20 cellular contexts compared by ENCODE assay signal in the genomic region with DNA sequence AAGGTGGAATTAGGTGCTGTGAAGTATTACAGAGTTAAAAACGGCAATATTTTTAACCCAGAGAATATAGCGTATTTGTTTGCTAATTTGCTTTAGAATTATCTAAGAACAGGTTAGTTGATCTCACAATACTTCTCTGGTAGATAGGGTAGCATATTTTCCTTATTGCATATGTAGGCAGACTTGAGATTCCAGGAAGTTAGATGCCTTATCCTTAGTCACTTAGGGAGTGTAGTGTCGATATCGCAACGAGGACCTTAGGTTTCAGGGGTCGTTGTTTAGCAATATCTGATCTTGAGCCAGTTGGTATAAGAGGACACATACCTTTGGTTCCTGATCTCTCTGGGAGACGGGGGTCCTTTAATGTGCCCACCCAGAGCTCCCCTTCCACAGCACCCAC. TPM values are rescaled to one million over a fixed set of nuclear protein-coding genes. Genes with fewer than 3 reads are reported as not detected.
DNase-seq lines count a peak whose midpoint lies in the region; ATAC-seq, FAIRE-seq and TF ChIP-seq lines count a peak whose summit lies in the region.
"Had no signal": no experiment of that assay in that cellular context is flagged by ENCODE, and none has a peak within 500 bp of the region (broad histone marks: within the 10 kb centered on the region; RNA-seq: fewer than 3 reads in every experiment).

No MANE protein-coding gene starts in this region.

- H3K9me3 ChIP-seq in Caco-2 (no peaks in the 10 kb centered on the region), smooth muscle cell (replicated peaks; ENCODE audit: low read depth) (no peaks in the 10 kb centered on the region)
- H3K9me3 ChIP-seq: SJCRH30 had no signal

- H3K4me3 Mint-ChIP-seq in Caco-2 (ENCODE audit: unreplicated experiment), result no peak overlapping the region
- no peak overlapping the region for H3K4me3 Mint-ChIP-seq in activated T-helper 1 cell treated with anti-CD3 and anti-CD28 coated beads, Interleukin-12 subunit alpha, Interleukin-12 subunit beta, Interleukin-2, Interleukin-4 antibody, amounts not matched to agents 30 ng/mL and 10 ng/mL and 1 ng/mL, durations not matched to agents 14 hours and 24 hours and 36 hours
- H3K4me3 Mint-ChIP-seq: B cell; CD8-positive, alpha-beta memory T cell had no signal

- no peak for FAIRE-seq in bronchial epithelial cell (lab: Jason Lieb, UNC)
- FAIRE-seq: GM19239, H54 had no signal

- POLR2A ChIA-PET in Caco-2 (lab: Charles Lee), result no interaction called here

- no peaks in the 10 kb centered on the region for H3F3A ChIP-seq in smooth muscle cell (ENCODE audit: low read depth)

- no peak for TF ChIP-seq CTCF in Caco-2 (IDR thresholded peaks at IDR 0.05; ENCODE audit: insufficient read depth in 1 of 2, low read depth in 1 of 2, low read length in 1 of 2, severe bottlenecking in 1 of 2, unreplicated experiment in 1 of 2)
- TF ChIP-seq CTCF in bronchial epithelial cell (IDR thresholded peaks at IDR 0.05; ENCODE audit: insufficient read depth, low read length, severe bottlenecking), result no peak
- TF ChIP-seq CTCF in smooth muscle cell (IDR thresholded peaks at IDR 0.05; ENCODE audit: borderline replicate concordance, insufficient read depth, poor library complexity, severe bottlenecking), result no peak

- no TSS peak for BruUV-seq in Caco-2 (replicated peaks; lab: Mats Ljungman, UMichigan)

- H3K27me3 ChIP-seq in Caco-2 (replicated peaks; ENCODE audit: control insufficient read depth, insufficient read depth, low read length) (no peaks in the 10 kb centered on the region), bronchial epithelial cell (ENCODE audit: control insufficient read depth, insufficient read depth, low read length) (no peaks in the 10 kb centered on the region), smooth muscle cell (ENCODE audit: low read depth) (no peaks in the 10 kb centered on the region)
- H3K27me3 ChIP-seq: SJCRH30 had no signal

- H3K4me1 Mint-ChIP-seq in Caco-2 (ENCODE audit: low read depth, unreplicated experiment), result peaks cover 8% of the 10 kb centered on the region
- peaks cover 29% of the 10 kb centered on the region for H3K4me1 Mint-ChIP-seq in activated T-helper 1 cell treated with anti-CD3 and anti-CD28 coated beads, Interleukin-12 subunit alpha, Interleukin-12 subunit beta, Interleukin-2, Interleukin-4 antibody, amounts not matched to agents 30 ng/mL and 10 ng/mL and 1 ng/mL, durations not matched to agents 14 hours and 24 hours and 36 hours (ENCODE audit: low read depth)

- CTCF ChIA-PET in Caco-2 (lab: Charles Lee), result no interaction called here

- peak overlapping the region; percentile 63 for H3K27ac Mint-ChIP-seq in Caco-2 (ENCODE audit: unreplicated experiment)
- H3K27ac Mint-ChIP-seq in activated T-helper 1 cell treated with anti-CD3 and anti-CD28 coated beads, Interleukin-12 subunit alpha, Interleukin-12 subunit beta, Interleukin-2, Interleukin-4 antibody, amounts not matched to agents 30 ng/mL and 10 ng/mL and 1 ng/mL, durations not matched to agents 14 hours and 24 hours and 36 hours, result no peak overlapping the region
- H3K27ac Mint-ChIP-seq: B cell had no signal

- peak overlapping the region; percentile 10 for H2AFZ ChIP-seq in smooth muscle cell (ENCODE audit: low read depth)
- H2AFZ ChIP-seq: PC-9 had no signal

- intact Hi-C loops in Caco-2 (cut with micrococcal nuclease; ENCODE audit: unreplicated experiment), result no loop called here
- intact Hi-C loops in left colon (cut with DNase I, micrococcal nuclease), result no loop called here
- intact Hi-C loops in activated T-helper 1 cell treated with anti-CD3 and anti-CD28 coated beads, Interleukin-12 subunit alpha, Interleukin-12 subunit beta, Interleukin-2, Interleukin-4 antibody, amounts not matched to agents 30 ng/mL and 10 ng/mL and 1 ng/mL, durations not matched to agents 14 hours and 24 hours and 36 hours (cut with micrococcal nuclease), result no loop called here

- H3K27ac ChIP-seq in smooth muscle cell (ENCODE audit: low read depth), result no peak overlapping the region
- H3K27ac ChIP-seq: C4-2B, KMS-11, PC-9, SJCRH30 had no signal

- no peak overlapping the region for H3K9ac ChIP-seq in smooth muscle cell (ENCODE audit: low read depth)
- H3K9ac ChIP-seq: KMS-11 had no signal

- no peaks in the 10 kb centered on the region for H3K36me3 ChIP-seq in Caco-2 (ENCODE audit: control insufficient read depth, insufficient read depth, low read length)
- no peaks in the 10 kb centered on the region for H3K36me3 ChIP-seq in bronchial epithelial cell (ENCODE audit: control insufficient read depth, insufficient read depth, low read length)
- H3K36me3 ChIP-seq in smooth muscle cell (ENCODE audit: low read depth), result no peaks in the 10 kb centered on the region
- H3K36me3 ChIP-seq: SJCRH30 had no signal

- no peaks in the 10 kb centered on the region for H4K20me1 ChIP-seq in smooth muscle cell (ENCODE audit: low read depth)

- H3K4me3 ChIP-seq in Caco-2 (ENCODE audit: low read depth, low read length) (no peak overlapping the region), bronchial epithelial cell (ENCODE audit: low read depth, low read length) (no peak overlapping the region), smooth muscle cell (no peak overlapping the region)
- H3K4me3 ChIP-seq: PC-9, SJCRH30 had no signal

- H3K79me2 ChIP-seq in smooth muscle cell (ENCODE audit: low read depth), result no peaks in the 10 kb centered on the region

- no peaks in the 10 kb centered on the region for H3K9me3 Mint-ChIP-seq in Caco-2 (ENCODE audit: unreplicated experiment)
- no peaks in the 10 kb centered on the region for H3K9me3 Mint-ChIP-seq in activated T-helper 1 cell treated with anti-CD3 and anti-CD28 coated beads, Interleukin-12 subunit alpha, Interleukin-12 subunit beta, Interleukin-2, Interleukin-4 antibody, amounts not matched to agents 30 ng/mL and 10 ng/mL and 1 ng/mL, durations not matched to agents 14 hours and 24 hours and 36 hours
- H3K9me3 Mint-ChIP-seq: CD8-positive, alpha-beta memory T cell had no signal

- peaks cover 50% of the 10 kb centered on the region for H3K4me1 ChIP-seq in Caco-2
- H3K4me1 ChIP-seq in smooth muscle cell (ENCODE audit: low read depth), result peaks cover 4% of the 10 kb centered on the region
- H3K4me1 ChIP-seq: SJCRH30 had no signal

- no peak for DNase-seq in Caco-2
- peak; percentile 31 for DNase-seq in bronchial epithelial cell (ENCODE audit: low read depth)
- DNase-seq in left colon, result no peak
- no peak for DNase-seq in smooth muscle cell (lab: John Stamatoyannopoulos, UW; ENCODE audit: unreplicated experiment)
- no peak for DNase-seq in occipital lobe (lab: John Stamatoyannopoulos, UW)
- DNase-seq in activated T-helper 1 cell treated with anti-CD3 and anti-CD28 coated beads, Interleukin-12 subunit alpha, Interleukin-12 subunit beta, Interleukin-2, Interleukin-4 antibody, amounts not matched to agents 30 ng/mL and 10 ng/mL and 1 ng/mL, durations not matched to agents 14 hours and 24 hours and 36 hours (ENCODE audit: low spot score), result no peak
- DNase-seq: CD8-positive, alpha-beta memory T cell; MM.1S; NCI-H2029; NCI-H526 treated with DMSO at 0.1 percent for 48 hours; SJCRH30 had no signal

- 80% methylated on average over 7 of the region's 7 CpGs for WGBS in smooth muscle cell (ENCODE audit: low lambda C conversion rate)

- no peak overlapping the region for H3K4me2 ChIP-seq in smooth muscle cell
- H3K4me2 ChIP-seq: KMS-11, PC-9 had no signal

- ATAC-seq in left colon (peak; percentile 60), HG03342 (IDR thresholded peaks at IDR 0.05; ENCODE audit: unreplicated experiment) (no peak)
- ATAC-seq: Right ventricle myocardium inferior, SK-N-SH treated with all-trans-retinoic acid at 6 μM for 48 hours had no signal

- no peaks in the 10 kb centered on the region for H3K27me3 Mint-ChIP-seq in Caco-2 (ENCODE audit: insufficient read depth, unreplicated experiment)
- peaks cover 20% of the 10 kb centered on the region for H3K27me3 Mint-ChIP-seq in activated T-helper 1 cell treated with anti-CD3 and anti-CD28 coated beads, Interleukin-12 subunit alpha, Interleukin-12 subunit beta, Interleukin-2, Interleukin-4 antibody, amounts not matched to agents 30 ng/mL and 10 ng/mL and 1 ng/mL, durations not matched to agents 14 hours and 24 hours and 36 hours (ENCODE audit: insufficient read depth)
- H3K27me3 Mint-ChIP-seq: CD8-positive, alpha-beta memory T cell had no signal

- no peaks in the 10 kb centered on the region for H3K36me3 Mint-ChIP-seq in Caco-2 (ENCODE audit: insufficient read depth, unreplicated experiment)
- H3K36me3 Mint-ChIP-seq in activated T-helper 1 cell treated with anti-CD3 and anti-CD28 coated beads, Interleukin-12 subunit alpha, Interleukin-12 subunit beta, Interleukin-2, Interleukin-4 antibody, amounts not matched to agents 30 ng/mL and 10 ng/mL and 1 ng/mL, durations not matched to agents 14 hours and 24 hours and 36 hours (ENCODE audit: low read depth), result no peaks in the 10 kb centered on the region
- H3K36me3 Mint-ChIP-seq: CD8-positive, alpha-beta memory T cell had no signal

RNA-seq across cellular contexts. Expression of gene IL6ST, which starts 28.5 kb away (rescaled TPM):
- 265 and 278 TPM in 2 replicates for total RNA-seq in Caco-2 (2022)
- total RNA-seq in bronchial epithelial cell, result 42.5 and 50.8 TPM in 2 replicates
- total RNA-seq in left colon, result 100 to 1,000 TPM in 1 of 2 donors, 10 to 100 TPM in 1; 73.6 to 114 TPM
- 1,401 and 1,456 TPM in 2 replicates for total RNA-seq in smooth muscle cell
- polyA plus RNA-seq in smooth muscle cell, result 555 and 672 TPM in 2 replicates
- total RNA-seq in occipital lobe, result 32.0 TPM
- total RNA-seq in activated T-helper 1 cell treated with anti-CD3 and anti-CD28 coated beads, Interleukin-12 subunit alpha, Interleukin-12 subunit beta, Interleukin-2, Interleukin-4 antibody, amounts not matched to agents 30 ng/mL and 10 ng/mL and 1 ng/mL, durations not matched to agents 14 hours and 24 hours and 36 hours, result 85.8 and 86.1 TPM in 2 replicates
